ENCODE assay signal across 8 cellular contexts in the genomic region with DNA sequence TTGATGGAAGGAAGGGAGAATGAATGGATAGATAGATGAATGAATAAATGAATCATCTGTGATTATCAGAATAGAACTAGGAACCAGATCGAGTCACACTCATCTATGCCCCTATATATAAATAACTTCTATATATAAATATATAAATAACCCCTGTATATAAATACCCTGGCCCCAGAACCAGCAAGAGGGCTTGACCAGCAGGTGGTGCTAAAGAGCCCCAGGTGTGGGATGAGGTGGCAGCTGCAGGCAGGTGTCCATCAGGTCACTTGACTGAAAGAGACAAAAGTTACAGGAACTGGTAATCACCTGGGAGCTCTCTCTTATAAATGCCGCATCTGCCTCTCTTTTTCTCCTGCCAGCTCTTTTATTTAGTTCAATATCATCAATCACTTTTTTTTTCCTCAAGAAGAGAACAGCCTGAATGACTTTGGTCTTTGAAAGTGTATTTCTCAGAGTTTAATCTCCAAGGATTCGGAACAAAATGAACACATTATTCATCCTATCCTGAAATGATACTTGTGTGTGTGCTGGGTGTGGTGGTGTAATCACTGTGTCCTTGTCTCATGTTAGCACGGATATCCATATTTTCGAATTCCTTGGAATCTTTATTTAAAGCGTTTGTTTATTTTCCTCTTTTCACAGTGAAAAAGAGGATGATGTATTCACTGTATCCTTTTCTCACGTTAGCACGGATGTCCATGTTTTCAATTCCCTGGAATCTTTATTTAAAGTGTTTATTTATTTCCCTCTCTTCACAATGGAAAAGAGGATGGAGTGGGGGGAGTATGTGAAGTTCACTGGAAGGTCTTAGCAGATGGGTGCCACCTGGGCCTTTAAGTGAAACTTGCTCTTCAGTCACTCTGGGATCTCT. TPM values are rescaled to one million over a fixed set of nuclear protein-coding genes. Genes with fewer than 3 reads are reported as not detected.
A peak's percentile ranks its signal among the peaks of the same experiment; 100 is the strongest.
DNase-seq lines count a peak whose midpoint lies in the region; ATAC-seq, FAIRE-seq and TF ChIP-seq lines count a peak whose summit lies in the region.

No MANE protein-coding gene starts in this region.

- DNase-seq in activated CD4-positive, CD25-positive, alpha-beta regulatory T cell (lab: John Stamatoyannopoulos, UW), result peak; percentile 58 to 79 (median 62)
- DNase-seq in NCI-H1417 treated with DMSO at 0.1 percent for 48 hours (lab: John Stamatoyannopoulos, UW) (peak; percentile 4), activated B cell treated with CpG ODN at 0.5 μM for 24 hours (peak; percentile 62), HepG2 (ENCODE audit: low spot score) (peak; percentile 39), H54 (ENCODE audit: insufficient read length, low spot score) (no peak)
- DNase-seq in central memory CD4-positive, alpha-beta T cell, result peak; percentile 62
- DNase-seq in stimulated activated CD8-positive, alpha-beta memory T cell treated with anti-CD3 and anti-CD28 coated beads, Interleukin-15, amount 100 ng/mL, for 1 hour (ENCODE audit: low read depth), result peak; percentile 71

- H3K9ac ChIP-seq in HepG2 (ENCODE audit: insufficient read depth, low read depth, low read length), result no peak overlapping the region

- TF ChIP-seq CTCF in activated B cell treated with CpG ODN at 0.5 μM for 24 hours (IDR thresholded peaks at IDR 0.05), result peak; percentile 78
- TF ChIP-seq CTCF in HepG2 (CRISPR knock-in tag; IDR thresholded peaks at IDR 0.05), result peak; percentile 63

- TF ChIP-seq EP300 in HepG2 (IDR thresholded peaks at IDR 0.05; ENCODE audit: low read depth in 2 of 2, low read length in 2 of 2) (no peak), HepG2 (CRISPR knock-in tag; IDR thresholded peaks at IDR 0.05; ENCODE audit: borderline replicate concordance) (no peak)

- no TSS peak for BruUV-seq in HepG2 (replicated peaks; lab: Mats Ljungman, UMichigan)

- TF ChIP-seq RAD21 in HepG2 (CRISPR knock-in tag; IDR thresholded peaks at IDR 0.05), result no peak

- H3K9me3 Mint-ChIP-seq in activated B cell treated with CpG ODN at 0.5 μM for 24 hours, result peaks cover 7% of the 10 kb centered on the region

- POLR2A ChIA-PET in activated B cell treated with CpG ODN at 0.5 μM for 24 hours (lab: Charles Lee) (interaction anchor here (0.9 to 2.0 kb wide), 2 partner anchors 35 to 98 kb away, joined by 4 read pairs; partner anchors contain the start of gene ATG7), HepG2 (lab: Yijun Ruan, JAX) (no interaction called here)

- peak; percentile 43 for FAIRE-seq in HepG2 (lab: Jason Lieb, UNC)
- FAIRE-seq in H54 (lab: Jason Lieb, UNC), result no peak

- no peaks in the 10 kb centered on the region for H3K79me2 ChIP-seq in HepG2 (ENCODE audit: insufficient read depth, low read length)

- H4K20me1 ChIP-seq in HepG2 (ENCODE audit: insufficient read depth, low read length), result no peaks in the 10 kb centered on the region

- no peak overlapping the region for H3K27ac ChIP-seq in HepG2 (ENCODE audit: extremely low read length, insufficient read depth, low read length)

- H3K27me3 ChIP-seq in HepG2 (ENCODE audit: control insufficient read depth in 1 of 2, insufficient read depth in 2 of 2, low read length in 2 of 2), result peaks cover 0 to 3% of the 10 kb centered on the region in 2 experiments; a peak in 2 of 5 replicates

- CTCF ChIA-PET in activated B cell treated with CpG ODN at 0.5 μM for 24 hours (lab: Charles Lee) (interaction anchor here (0.8 to 6.8 kb wide), 15 partner anchors 9 to 414 kb away, joined by 3 to 125 read pairs (median 4); partner anchors contain the start of gene ATG7), HepG2 (lab: Yijun Ruan, JAX; ENCODE audit: low intra/inter-chr PET ratio, low total read pairs) (interaction anchor here (2.6 kb wide), 1 partner anchor 98 kb away, joined by 24 read pairs; no protein-coding TSS in a partner anchor)

- H3K36me3 ChIP-seq in HepG2 (replicated peaks in 1 of 2; ENCODE audit: control insufficient read depth in 1 of 2, insufficient read depth in 2 of 2, low read length in 2 of 2), result no peaks in the 10 kb centered on the region

- no peak overlapping the region for H3K4me3 ChIP-seq in HepG2 (replicated peaks in 1 of 3; ENCODE audit: insufficient read depth in 1 of 3, low read depth in 2 of 3, low read length in 3 of 3)

- H3K9me3 ChIP-seq in HepG2 (ENCODE audit: low read length), result no peaks in the 10 kb centered on the region

- no peak overlapping the region for H3K4me2 ChIP-seq in HepG2 (ENCODE audit: low read depth, low read length)

- H2AFZ ChIP-seq in HepG2 (ENCODE audit: low read length), result no peak overlapping the region

- no peaks in the 10 kb centered on the region for H3K36me3 Mint-ChIP-seq in activated B cell treated with CpG ODN at 0.5 μM for 24 hours (ENCODE audit: low read depth)

- peaks cover 21% of the 10 kb centered on the region for H3K27me3 Mint-ChIP-seq in activated B cell treated with CpG ODN at 0.5 μM for 24 hours

- intact Hi-C loops in activated B cell treated with CpG ODN at 0.5 μM for 24 hours (cut with micrococcal nuclease), result loop anchor here (1.0 kb wide), 3 partner anchors 52 to 415 kb away; no protein-coding TSS in a partner anchor
- intact Hi-C loops in HepG2 (cut with micrococcal nuclease; ENCODE audit: unreplicated experiment), result loop anchor here (1.0 to 5.0 kb wide), 3 partner anchors 36 to 415 kb away; partner anchors contain the start of gene ATG7

- no peak overlapping the region for H3K27ac Mint-ChIP-seq in activated B cell treated with CpG ODN at 0.5 μM for 24 hours

- in situ Hi-C loops in HepG2 (cut with HindIII; ENCODE audit: extremely low pct_ligation_motif_present, low pct_unique_long_range_greater_than_20kb), result loop anchor here (5.0 to 10.0 kb wide), 2 partner anchors 100 to 418 kb away; no protein-coding TSS in a partner anchor

- H3K4me3 Mint-ChIP-seq in activated B cell treated with CpG ODN at 0.5 μM for 24 hours, result no peak overlapping the region

- no peaks in the 10 kb centered on the region for H3K4me1 Mint-ChIP-seq in activated B cell treated with CpG ODN at 0.5 μM for 24 hours

- TF ChIP-seq POLR2A in HepG2 (IDR thresholded peaks at IDR 0.05; ENCODE audit: insufficient read depth in 1 of 2, low read depth in 2 of 2, low read length in 2 of 2), result no peak
- TF ChIP-seq POLR2A in H54 (IDR thresholded peaks at IDR 0.05; ENCODE audit: low read depth, low read length), result no peak

- no peaks in the 10 kb centered on the region for H3K4me1 ChIP-seq in HepG2 (ENCODE audit: insufficient read depth, low read length)

- 19% methylated on average over 8 of the region's 8 CpGs for WGBS in HepG2 (ENCODE audit: low lambda C conversion rate)

- ATAC-seq in activated CD4-positive, CD25-positive, alpha-beta regulatory T cell treated with anti-CD3 and anti-CD28 coated beads, Interleukin-2, amount 50 U/mL, for 24 hours, result no peak
- peak; percentile 76 for ATAC-seq in activated B cell treated with CpG ODN at 0.5 μM for 24 hours (ENCODE audit: low read depth)
- ATAC-seq in HepG2, result peak; percentile 79

TF ChIP-seq in HepG2, 621 proteins besides CTCF, POLR2A, EP300 and RAD21:
- TF ChIP-seq ZNF784 (CRISPR knock-in tag; IDR thresholded peaks at IDR 0.05; ENCODE audit: borderline replicate concordance), result no peak
- TF ChIP-seq ZEB1 (IDR thresholded peaks at IDR 0.05; ENCODE audit: insufficient replicate concordance, low read depth), result peak; percentile 65
- no peak for TF ChIP-seq SIX4 (CRISPR knock-in tag; IDR thresholded peaks at IDR 0.05)
- peak; percentile 44 for TF ChIP-seq STAG1 (CRISPR knock-in tag; IDR thresholded peaks at IDR 0.05)
- peak; percentile 61 for TF ChIP-seq SMC3 (IDR thresholded peaks at IDR 0.05; ENCODE audit: low read length)

RNA-seq across cellular contexts. Expression of gene ATG7, which starts 35.4 kb away (rescaled TPM):
- 49.0 and 51.7 TPM in 2 replicates for total RNA-seq in activated B cell treated with CpG ODN at 0.5 μM for 24 hours
- 22.1 and 31.4 TPM in 2 replicates for total RNA-seq in HepG2 (2016; rRNA removed; fragmentation: Illumina TruSeq; extraction: Trizol)
- 15.8 and 23.9 TPM in 2 replicates for total RNA-seq in HepG2 (2016; cell fraction: cytosol; rRNA removed; fragmentation: Illumina TruSeq; extraction: Trizol; ENCODE audit: low read depth)
- total RNA-seq in HepG2 (2016; cell fraction: insoluble cytoplasmic fraction; rRNA removed; fragmentation: Illumina TruSeq; extraction: Trizol), result 23.4 and 25.5 TPM in 2 replicates
- 12.2 and 17.6 TPM in 2 replicates for total RNA-seq in HepG2 (2016; cell fraction: membrane; rRNA removed; fragmentation: Illumina TruSeq; extraction: Trizol)
- 30.5 and 30.8 TPM in 2 replicates for total RNA-seq in HepG2 (2016; cell fraction: nucleus; rRNA removed; fragmentation: Illumina TruSeq; extraction: Trizol)
- 7.8 and 7.9 TPM in 2 replicates for polyA plus RNA-seq in HepG2 (2011; rRNA removed)
- 8.6 and 9.9 TPM in 2 replicates for polyA plus RNA-seq in HepG2 (2011; cell fraction: cytosol; rRNA removed)
- 8.8 and 12.1 TPM in 2 replicates for polyA plus RNA-seq in HepG2 (2011; cell fraction: nucleus; rRNA removed)
- polyA plus RNA-seq in HepG2 (2012), result 7.2 and 9.9 TPM in 2 replicates
- polyA plus RNA-seq in HepG2 (2016; cell fraction: cytosol; fragmentation: Illumina TruSeq; extraction: Trizol; ENCODE audit: low read depth), result 3.6 and 4.5 TPM in 2 replicates
- 17.1 and 17.3 TPM in 2 replicates for polyA plus RNA-seq in HepG2 (2016; cell fraction: insoluble cytoplasmic fraction; fragmentation: Illumina TruSeq; extraction: Trizol; ENCODE audit: low read depth)
- 5.1 and 5.2 TPM in 2 replicates for polyA plus RNA-seq in HepG2 (2016; cell fraction: membrane; fragmentation: Illumina TruSeq; extraction: Trizol; ENCODE audit: low read depth)
- polyA plus RNA-seq in HepG2 (2016; cell fraction: nucleus; fragmentation: Illumina TruSeq; extraction: Trizol; ENCODE audit: insufficient read depth, low read depth), result 6.9 and 8.1 TPM in 2 replicates
- polyA minus RNA-seq in HepG2 (2011; rRNA and poly(A)+ RNA removed; ENCODE audit: low replicate concordance), result 20.6 and 45.9 TPM in 2 replicates
- polyA minus RNA-seq in HepG2 (2011; cell fraction: cytosol; rRNA and poly(A)+ RNA removed), result 9.0 and 9.6 TPM in 2 replicates
- polyA minus RNA-seq in HepG2 (2011; cell fraction: nucleus; rRNA and poly(A)+ RNA removed), result 28.8 and 42.5 TPM in 2 replicates

Comparison
In these comparisons a context has a peak if more than half of its experiments do, and no peak if none do; other contexts are left out.
1. ATAC-seq: peak in activated B cell treated with CpG ODN at 0.5 μM for 24 hours (single experiment) and HepG2 (single experiment); none in activated CD4-positive, CD25-positive, alpha-beta regulatory T cell treated with anti-CD3 and anti-CD28 coated beads, Interleukin-2, amount 50 U/mL, for 24 hours (0 of 2).